In the genomic region with DNA sequence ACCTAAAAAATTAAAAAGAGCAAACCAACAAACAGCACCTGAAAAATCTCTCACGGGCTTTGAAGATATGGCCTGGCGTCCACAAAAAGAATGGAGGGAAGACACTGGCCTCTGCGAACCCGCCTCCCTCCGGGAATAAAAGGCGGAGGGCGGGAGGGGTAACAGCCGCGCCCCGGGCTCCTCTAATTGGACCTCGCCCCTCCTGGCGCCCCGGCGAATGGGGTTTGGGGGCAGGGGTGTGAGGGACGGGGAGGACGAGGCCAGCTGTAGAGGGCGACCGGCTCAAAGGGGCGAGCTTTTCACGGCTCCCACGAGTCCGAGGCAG, we compare ENCODE assay signal across 8 cellular contexts. TPM values are rescaled to one million over a fixed set of nuclear protein-coding genes. Genes with fewer than 3 reads are reported as not detected.
A peak's percentile ranks its signal among the peaks of the same experiment; 100 is the strongest.
DNase-seq lines count a peak whose midpoint lies in the region; ATAC-seq and TF ChIP-seq lines count a peak whose summit lies in the region.

No MANE protein-coding gene starts in this region.

- peak overlapping the region; percentile 100 for H3K27ac ChIP-seq in HUES48 (ENCODE audit: low read depth, low read length)
- H3K27ac ChIP-seq in brain microvascular endothelial cell, result peak overlapping the region; percentile 95
- peak overlapping the region; percentile 26 for H3K27ac ChIP-seq in iPS-18a (ENCODE audit: low read length)
- H3K27ac ChIP-seq in skeletal muscle tissue (ENCODE audit: low read depth, low read length), result peak overlapping the region; percentile 84

- no peaks in the 10 kb centered on the region for H3K36me3 ChIP-seq in HUES48 (ENCODE audit: control insufficient read depth, insufficient read depth, low read length)
- no peaks in the 10 kb centered on the region for H3K36me3 ChIP-seq in brain microvascular endothelial cell (replicated peaks)
- H3K36me3 ChIP-seq in iPS-18a (ENCODE audit: control insufficient read depth, low read depth, low read length), result no peaks in the 10 kb centered on the region
- no peaks in the 10 kb centered on the region for H3K36me3 ChIP-seq in skeletal muscle tissue (ENCODE audit: control insufficient read depth in 3 of 3, insufficient read depth in 3 of 3, low read length in 3 of 3)

- TF ChIP-seq CTCF in brain microvascular endothelial cell (IDR thresholded peaks at IDR 0.05; ENCODE audit: low read depth, low read length, missing control alignments), result peak; percentile 20

- in situ Hi-C loops in brain microvascular endothelial cell (cut with HindIII; ENCODE audit: low pct_ligation_motif_present, low sequenced_read_pairs), result no loop called here

- peak; percentile 50 for DNase-seq in activated T-cell treated with anti-CD3 and anti-CD28 coated beads for 48 hours (ENCODE audit: low read depth)
- DNase-seq in activated T-cell treated with anti-CD3 and anti-CD28 coated beads, Interleukin-2, amount 50 U/mL, for 1 hour, result no peak
- DNase-seq in NOMO-1 treated with dmso at 0.1 percent for 144 hours (lab: John Stamatoyannopoulos, UW; ENCODE audit: unreplicated experiment), result peak; percentile 9
- peak; percentile 16 for DNase-seq in brain microvascular endothelial cell

- no peaks in the 10 kb centered on the region for H3K27me3 ChIP-seq in HUES48 (ENCODE audit: control insufficient read depth, insufficient read depth, low read length)
- H3K27me3 ChIP-seq in brain microvascular endothelial cell (replicated peaks), result no peaks in the 10 kb centered on the region
- H3K27me3 ChIP-seq in iPS-18a (ENCODE audit: control insufficient read depth, insufficient read depth, low read length), result peaks cover 3% of the 10 kb centered on the region
- no peaks in the 10 kb centered on the region for H3K27me3 ChIP-seq in skeletal muscle tissue (ENCODE audit: control insufficient read depth in 3 of 3, insufficient read depth in 3 of 3, low read length in 3 of 3)

- H3K9ac ChIP-seq in HUES48 (ENCODE audit: low read depth, low read length) (peak overlapping the region; percentile 47; the same call in 1 of the 2 replicates), iPS-18a (ENCODE audit: low read length) (peak overlapping the region; percentile 74), skeletal muscle tissue (ENCODE audit: low read depth in 1 of 3, low read length in 3 of 3) (peak overlapping the region; percentile 43 to 91 (median 58))

- H3K4me1 ChIP-seq in HUES48 (ENCODE audit: control insufficient read depth, insufficient read depth, low read length), result peaks cover 17% of the 10 kb centered on the region
- H3K4me1 ChIP-seq in iPS-18a (ENCODE audit: control insufficient read depth, low read depth, low read length), result peaks cover 12% of the 10 kb centered on the region
- peaks cover 0 to 7% (median 3%) of the 10 kb centered on the region in 3 donors for H3K4me1 ChIP-seq in skeletal muscle tissue (ENCODE audit: control insufficient read depth in 3 of 3, insufficient read depth in 3 of 3, low read length in 3 of 3)

- peak; percentile 47 for ATAC-seq in GM21576 (IDR thresholded peaks at IDR 0.05; ENCODE audit: unreplicated experiment)

- no peaks in the 10 kb centered on the region for H3K9me3 ChIP-seq in HUES48 (ENCODE audit: control insufficient read depth, insufficient read depth, low read length)
- no peaks in the 10 kb centered on the region for H3K9me3 ChIP-seq in iPS-18a (ENCODE audit: control insufficient read depth, low read depth, low read length)
- H3K9me3 ChIP-seq in skeletal muscle tissue (ENCODE audit: control insufficient read depth in 3 of 3, low read length in 3 of 3), result no peaks in the 10 kb centered on the region

- H3K4me3 ChIP-seq in HUES48 (ENCODE audit: low read depth, low read length) (peak overlapping the region; percentile 95), brain microvascular endothelial cell (ENCODE audit: low read depth, low read length) (peak overlapping the region; percentile 84), iPS-18a (ENCODE audit: low read length) (peak overlapping the region; percentile 80), skeletal muscle tissue (ENCODE audit: low read length in 3 of 3) (peak overlapping the region; percentile 73 to 95 (median 94))

RNA-seq across cellular contexts. Expression of a gene that starts 0.8 kb away (rescaled TPM):
- total RNA-seq in skeletal muscle tissue, result 12.0 TPM

Comparison
In these comparisons a context has a peak if more than half of its experiments do, and no peak if none do; other contexts are left out.
1. H3K27ac ChIP-seq: peak in every context shown above with its lines; median percentile 100 in HUES48; 95 in brain microvascular endothelial cell; 84 in skeletal muscle tissue; 26 in iPS-18a.